ENCODE assay signal across 1 cellular context in genomic region chr21:37550618-37551405, GRCh38.
A peak's percentile ranks its signal among the peaks of the same experiment; 100 is the strongest.
TF ChIP-seq lines count a peak whose summit lies in the region.

No MANE protein-coding gene starts in this region.

TF ChIP-seq in K562, 482 proteins besides CTCF, POLR2A, EP300 and RAD21 (continued from another document):
- peak; percentile 23 for TF ChIP-seq GATA2 (CRISPR knock-in tag; IDR thresholded peaks at IDR 0.05)
- TF ChIP-seq ILF3 (IDR thresholded peaks at IDR 0.05; ENCODE audit: borderline replicate concordance) = no peak
- 0 out of 2 replicates have a peak, but pooled peaks have one; percentile 40 for TF ChIP-seq ZNF512 (tag; IDR thresholded peaks at IDR 0.05)
- TF ChIP-seq FOXA3 (CRISPR knock-in tag; conservative IDR thresholded peaks at IDR 0.05 in 1 of 2, IDR thresholded peaks at IDR 0.05 in 1 of 2) = no peak
- no peak for TF ChIP-seq IFI16 (CRISPR knock-in tag; IDR thresholded peaks at IDR 0.05)
- 0 out of 2 replicates have a peak, but pooled peaks have one; percentile 17 for TF ChIP-seq SMARCE1 (IDR thresholded peaks at IDR 0.05)
- TF ChIP-seq FOXP1 (CRISPR knock-in tag; IDR thresholded peaks at IDR 0.05) = 0 out of 2 replicates have a peak, but pooled peaks have one; percentile 15
